ENCODE assay signal across 16 cellular contexts in the genomic region with DNA sequence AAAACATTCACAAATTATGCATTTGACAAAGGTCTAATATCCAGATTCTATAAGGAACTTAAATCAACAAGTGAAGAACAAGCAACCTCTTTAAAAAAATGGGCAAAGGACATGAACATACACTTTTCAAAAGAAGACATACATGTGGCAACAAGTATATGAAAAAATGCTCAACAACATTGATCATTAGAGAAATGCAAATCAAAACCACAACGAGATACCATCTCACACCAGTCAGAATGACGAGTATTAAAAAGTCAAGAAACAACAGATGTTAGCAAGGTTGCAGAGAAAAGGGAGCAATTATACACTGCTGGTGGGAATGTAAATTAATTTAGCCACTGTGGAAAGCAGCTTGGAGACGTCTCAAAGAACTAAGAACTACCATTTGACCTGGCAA. TPM values are rescaled to one million over a fixed set of nuclear protein-coding genes. Genes with fewer than 3 reads are reported as not detected.
A peak's percentile ranks its signal among the peaks of the same experiment; 100 is the strongest.
DNase-seq lines count a peak whose midpoint lies in the region; ATAC-seq and TF ChIP-seq lines count a peak whose summit lies in the region.
"Had no signal": no experiment of that assay in that cellular context is flagged by ENCODE, and none has a peak within 500 bp of the region (broad histone marks: within the 10 kb centered on the region; RNA-seq: fewer than 3 reads in every experiment).

No MANE protein-coding gene starts in this region.

- POLR2A ChIA-PET in HEK293 (lab: Yijun Ruan, JAX) = no interaction called here

- H3K27ac ChIP-seq in HEK293 (ENCODE audit: extremely low read depth, low read depth, low read length) = no peak overlapping the region
- H3K27ac ChIP-seq: 22Rv1, HL-60 had no signal

- H3K27me3 Mint-ChIP-seq in activated T-cell treated with anti-CD3 and anti-CD28 coated beads, Interleukin-2, amount 50 U/mL, for 72 hours (ENCODE audit: low read depth) = peaks cover 5% of the 10 kb centered on the region

- H3K4me3 ChIP-seq in HEK293 (ENCODE audit: low read depth, low read length) (no peak overlapping the region), HAP-1 (no peak overlapping the region)
- H3K4me3 ChIP-seq: GM12878 had no signal

- no peaks in the 10 kb centered on the region for H3K36me3 ChIP-seq in HEK293 (ENCODE audit: control insufficient read depth in 2 of 2, insufficient read depth in 1 of 2, low read length in 2 of 2)
- H3K36me3 ChIP-seq in HAP-1 (replicated peaks) = no peaks in the 10 kb centered on the region

- peaks cover 3 to 4% of the 10 kb centered on the region in 2 donors for H3K9me3 Mint-ChIP-seq in activated T-cell treated with anti-CD3 and anti-CD28 coated beads, Interleukin-2, amount 50 U/mL, for 72 hours

- peaks cover 10% of the 10 kb centered on the region for H3K4me1 Mint-ChIP-seq in activated T-cell treated with anti-CD3 and anti-CD28 coated beads, Interleukin-2, amount 50 U/mL, for 72 hours (ENCODE audit: low read depth)

- no peak overlapping the region for H3K4me3 Mint-ChIP-seq in activated T-cell treated with anti-CD3 and anti-CD28 coated beads, Interleukin-2, amount 50 U/mL, for 72 hours
- H3K4me3 Mint-ChIP-seq: CD14-positive monocyte had no signal

- H3K9me3 ChIP-seq in HEK293 (ENCODE audit: control insufficient read depth, insufficient read depth, low read depth, low read length) = no peaks in the 10 kb centered on the region
- H3K9me3 ChIP-seq in HAP-1 = no peaks in the 10 kb centered on the region

- CTCF ChIA-PET in HEK293 (lab: Yijun Ruan, JAX) = interaction anchor here (0.7 to 1.4 kb wide), 2 partner anchors 90 to 170 kb away, joined by 3 to 4 read pairs; no protein-coding TSS in a partner anchor

- no peak for TF ChIP-seq CTCF in HEK293 (tag by site-specific recombination; IDR thresholded peaks at IDR 0.05)

- DNase-seq in NCI-H2171 treated with DMSO at 0.1 percent for 48 hours (lab: John Stamatoyannopoulos, UW) (peak; percentile 30), NCI-H2171 (lab: John Stamatoyannopoulos, UW) (no peak), HAP-1 (ENCODE audit: low spot score in 2 of 2) (no peak)
- DNase-seq in central memory CD4-positive, alpha-beta T cell = peak; percentile 7
- no peak for DNase-seq in activated T-cell treated with anti-CD3 and anti-CD28 coated beads, Interleukin-2, amount 50 U/mL, for 72 hours
- DNase-seq: DMS79, HCEC 1CT had no signal

- no peak for ATAC-seq in activated T-cell treated with anti-CD3 and anti-CD28 coated beads, Interleukin-2, amount 50 U/mL, for 72 hours (replicated peaks in 1 of 2)
- ATAC-seq in GM19463 (IDR thresholded peaks at IDR 0.05; ENCODE audit: unreplicated experiment) (no peak), GM21447 (IDR thresholded peaks at IDR 0.05; ENCODE audit: unreplicated experiment) (no peak)
- ATAC-seq: GM12878 had no signal

- H3K4me1 ChIP-seq in HEK293 (ENCODE audit: control insufficient read depth, insufficient read depth, low read length) (no peaks in the 10 kb centered on the region), HAP-1 (no peaks in the 10 kb centered on the region)

- H3K36me3 Mint-ChIP-seq in activated T-cell treated with anti-CD3 and anti-CD28 coated beads, Interleukin-2, amount 50 U/mL, for 72 hours (ENCODE audit: insufficient read depth in 2 of 2) = peaks cover 3 to 12% of the 10 kb centered on the region in 2 donors
- H3K36me3 Mint-ChIP-seq: CD14-positive monocyte had no signal

- in situ Hi-C loops in HAP-1 (cut with MboI; ENCODE audit: low sequenced_read_pairs) = no loop called here

- no peak overlapping the region for H3K27ac Mint-ChIP-seq in activated T-cell treated with anti-CD3 and anti-CD28 coated beads, Interleukin-2, amount 50 U/mL, for 72 hours
- H3K27ac Mint-ChIP-seq: CD14-positive monocyte had no signal

- H3K27me3 ChIP-seq in HAP-1 (ENCODE audit: low read depth) = no peaks in the 10 kb centered on the region

TF ChIP-seq in HEK293, 187 proteins besides CTCF, POLR2A, EP300 and RAD21:
- TF ChIP-seq ZNF777 (tag by site-specific recombination; IDR thresholded peaks at IDR 0.05; ENCODE audit: borderline replicate concordance) (no peak), GFI1B (tag by site-specific recombination; IDR thresholded peaks at IDR 0.05) (no peak), SCRT2 (tag by site-specific recombination; IDR thresholded peaks at IDR 0.05) (0 out of 2 replicates have a peak, but pooled peaks have one; percentile 18), MZF1 (tag by site-specific recombination; IDR thresholded peaks at IDR 0.05; ENCODE audit: borderline replicate concordance) (no peak), GLI2 (tag by site-specific recombination; IDR thresholded peaks at IDR 0.05; ENCODE audit: borderline replicate concordance, low read depth) (no peak), ZNF133 (tag by site-specific recombination; IDR thresholded peaks at IDR 0.05) (no peak)
- TF ChIP-seq, protein P1, sequence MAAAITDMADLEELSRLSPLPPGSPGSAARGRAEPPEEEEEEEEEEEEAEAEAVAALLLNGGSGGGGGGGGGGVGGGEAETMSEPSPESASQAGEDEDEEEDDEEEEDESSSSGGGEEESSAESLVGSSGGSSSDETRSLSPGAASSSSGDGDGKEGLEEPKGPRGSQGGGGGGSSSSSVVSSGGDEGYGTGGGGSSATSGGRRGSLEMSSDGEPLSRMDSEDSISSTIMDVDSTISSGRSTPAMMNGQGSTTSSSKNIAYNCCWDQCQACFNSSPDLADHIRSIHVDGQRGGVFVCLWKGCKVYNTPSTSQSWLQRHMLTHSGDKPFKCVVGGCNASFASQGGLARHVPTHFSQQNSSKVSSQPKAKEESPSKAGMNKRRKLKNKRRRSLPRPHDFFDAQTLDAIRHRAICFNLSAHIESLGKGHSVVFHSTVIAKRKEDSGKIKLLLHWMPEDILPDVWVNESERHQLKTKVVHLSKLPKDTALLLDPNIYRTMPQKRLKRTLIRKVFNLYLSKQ (tag by site-specific recombination; IDR thresholded peaks at IDR 0.05; ENCODE audit: borderline replicate concordance) = no peak

RNA-seq across cellular contexts. Expression of a gene that starts 38.9 kb away (rescaled TPM):
- under 1 TPM; 0.19 to 0.26 TPM for total RNA-seq in activated T-cell treated with anti-CD3 and anti-CD28 coated beads, Interleukin-2, amount 50 U/mL, for 72 hours
- total RNA-seq: A673, G401, GM12878 had no signal

Comparison
In these comparisons a context has a peak if more than half of its experiments do, and no peak if none do; other contexts are left out.
1. DNase-seq: peak in NCI-H2171 treated with DMSO at 0.1 percent for 48 hours (single experiment) and central memory CD4-positive, alpha-beta T cell (single experiment); none in NCI-H2171 (single experiment), HAP-1 (0 of 2) and activated T-cell treated with anti-CD3 and anti-CD28 coated beads, Interleukin-2, amount 50 U/mL, for 72 hours (0 of 2).